ENCODE assay signal across 1 cellular context in the genomic region with DNA sequence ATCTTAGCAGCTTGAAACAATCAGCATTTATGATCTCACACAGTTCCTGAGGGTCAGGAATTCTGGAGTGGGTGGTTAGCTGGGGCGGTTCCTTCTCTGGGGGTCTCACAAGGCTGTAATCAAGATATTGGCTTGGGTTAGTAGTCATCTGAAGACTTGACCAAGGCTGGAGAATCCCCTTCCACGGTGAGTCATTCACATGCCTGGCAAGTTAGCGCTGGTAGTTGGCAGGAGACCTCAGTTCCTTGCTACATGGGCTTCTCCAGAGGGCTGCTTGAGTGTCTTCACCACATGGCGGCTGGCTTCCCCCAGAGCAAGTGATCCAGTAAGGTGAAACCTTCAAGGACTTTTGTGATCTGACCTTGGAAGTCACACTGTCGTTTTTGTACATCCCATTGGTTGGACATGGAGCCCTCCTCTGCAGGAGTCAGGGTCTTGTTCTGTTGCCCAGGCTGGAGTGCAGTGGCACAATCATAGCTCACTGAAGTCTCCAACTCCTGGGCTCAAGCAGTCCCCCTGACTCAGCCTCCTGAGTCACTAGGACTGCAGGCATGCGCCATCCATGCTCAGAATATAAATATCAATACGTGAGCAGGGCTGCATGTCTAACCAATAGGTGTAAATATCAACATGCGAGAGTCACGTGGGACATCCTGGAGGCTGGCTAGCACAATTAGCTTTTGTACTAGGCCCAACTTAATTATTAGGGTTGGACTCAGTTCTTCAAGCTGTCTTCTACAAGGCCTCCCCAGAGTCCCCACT.
TF ChIP-seq lines count a peak whose summit lies in the region.

No MANE protein-coding gene starts in this region.

TF ChIP-seq in H1, 55 proteins besides CTCF, POLR2A, EP300 and RAD21:
- no peak for TF ChIP-seq POU5F1 (IDR thresholded peaks at IDR 0.05; ENCODE audit: low read depth, low read length)
- no peak for TF ChIP-seq CEBPB (IDR thresholded peaks at IDR 0.05; ENCODE audit: low read depth, low read length)
- TF ChIP-seq RXRA (IDR thresholded peaks at IDR 0.05; ENCODE audit: insufficient read depth, low read depth, low read length): no peak
- TF ChIP-seq RFX5 (IDR thresholded peaks at IDR 0.05; ENCODE audit: borderline replicate concordance, low read depth, low read length): no peak
